ENCODE assay signal across 23 cellular contexts in genomic region chr7:6149996-6150395, GRCh38. TPM values are rescaled to one million over a fixed set of nuclear protein-coding genes. Genes with fewer than 3 reads are reported as not detected.
DNase-seq lines count a peak whose midpoint lies in the region; ATAC-seq and TF ChIP-seq lines count a peak whose summit lies in the region.
"Had no signal": no experiment of that assay in that cellular context is flagged by ENCODE, and none has a peak within 500 bp of the region (broad histone marks: within the 10 kb centered on the region; RNA-seq: fewer than 3 reads in every experiment).

No MANE protein-coding gene starts in this region.

- H3K36me3 Mint-ChIP-seq in osteocyte (ENCODE audit: unreplicated experiment), result peaks cover 61% of the 10 kb centered on the region
- H3K36me3 Mint-ChIP-seq in activated CD8-positive, alpha-beta T cell treated with anti-CD3 and anti-CD28 coated beads for 36 hours (ENCODE audit: low read depth), result peaks cover 44% of the 10 kb centered on the region
- H3K36me3 Mint-ChIP-seq in mesothelial cell of epicardium, result peaks cover 57% of the 10 kb centered on the region

- ATAC-seq in activated CD8-positive, alpha-beta T cell treated with anti-CD3 and anti-CD28 coated beads for 36 hours, result no peak
- ATAC-seq: A549, GM23338 had no signal

- POLR2A ChIA-PET in HEK293 (lab: Yijun Ruan, JAX), result no interaction called here
- POLR2A ChIA-PET in activated CD8-positive, alpha-beta T cell treated with anti-CD3 and anti-CD28 coated beads for 36 hours (lab: Charles Lee), result no interaction called here

- no peaks in the 10 kb centered on the region for H3K4me1 ChIP-seq in HEK293 (ENCODE audit: control insufficient read depth, insufficient read depth, low read length)
- H3K4me1 ChIP-seq: A549 had no signal

- H3K4me3 Mint-ChIP-seq in osteocyte (ENCODE audit: unreplicated experiment) (no peak overlapping the region), mesothelial cell of epicardium (no peak overlapping the region)
- no peak overlapping the region for H3K4me3 Mint-ChIP-seq in activated CD8-positive, alpha-beta T cell treated with anti-CD3 and anti-CD28 coated beads for 36 hours
- H3K4me3 Mint-ChIP-seq: CD4-positive, alpha-beta T cell; GM23338; HFFc6; IgD-negative memory B cell had no signal

- DNase-seq in coronary artery (ENCODE audit: low spot score) (peak; percentile 45), osteocyte (ENCODE audit: extremely low spot score, unreplicated experiment) (no peak), COLO829 (ENCODE audit: low spot score) (no peak), substantia nigra (lab: John Stamatoyannopoulos, UW) (no peak), mesothelial cell of epicardium (ENCODE audit: low spot score in 2 of 2, unreplicated experiment in 2 of 2) (no peak)
- no peak for DNase-seq in activated CD8-positive, alpha-beta T cell treated with anti-CD3 and anti-CD28 coated beads for 36 hours
- DNase-seq: AML-193; Calu3; CD4-positive, alpha-beta T cell; DMS 273 treated with DMSO at 0.1 percent for 48 hours; DMS53; DND-41; EL; HCEC 1CT; HFFc6 had no signal

- TF ChIP-seq CTCF in HEK293 (tag by site-specific recombination; IDR thresholded peaks at IDR 0.05), result no peak
- no peak for TF ChIP-seq CTCF in VCaP (conservative IDR thresholded peaks at IDR 0.05)
- no peak for TF ChIP-seq CTCF in coronary artery (IDR thresholded peaks at IDR 0.05)
- TF ChIP-seq CTCF in osteocyte (IDR thresholded peaks at IDR 0.05), result no peak
- no peak for TF ChIP-seq CTCF in activated CD8-positive, alpha-beta T cell treated with anti-CD3 and anti-CD28 coated beads for 36 hours (IDR thresholded peaks at IDR 0.05)
- no peak for TF ChIP-seq CTCF in mesothelial cell of epicardium (IDR thresholded peaks at IDR 0.05; ENCODE audit: unreplicated experiment)

- H3K4me3 ChIP-seq in HEK293 (ENCODE audit: low read depth, low read length), result no peak overlapping the region
- no peak overlapping the region for H3K4me3 ChIP-seq in coronary artery
- H3K4me3 ChIP-seq: A549, GM23338 had no signal

- intact Hi-C loops in activated CD8-positive, alpha-beta T cell treated with anti-CD3 and anti-CD28 coated beads for 36 hours (cut with micrococcal nuclease), result no loop called here

- peaks cover 38 to 94% of the 10 kb centered on the region in 2 experiments for H3K36me3 ChIP-seq in HEK293 (ENCODE audit: control insufficient read depth in 2 of 2, insufficient read depth in 1 of 2, low read length in 2 of 2)

- H3K27ac ChIP-seq in HEK293 (ENCODE audit: extremely low read depth, low read depth, low read length) (peak overlapping the region; percentile 16; the same call in 1 of the 2 replicates), VCaP (peak overlapping the region; percentile 28; the same call in 1 of the 2 replicates), coronary artery (no peak overlapping the region), substantia nigra (ENCODE audit: low read depth, low read length, poor library complexity, severe bottlenecking) (no peak overlapping the region)
- H3K27ac ChIP-seq: 22Rv1, A549, C4-2B, HL-60 had no signal

- H3K9me3 Mint-ChIP-seq in osteocyte (ENCODE audit: unreplicated experiment) (no peaks in the 10 kb centered on the region), mesothelial cell of epicardium (no peaks in the 10 kb centered on the region)
- no peaks in the 10 kb centered on the region for H3K9me3 Mint-ChIP-seq in activated CD8-positive, alpha-beta T cell treated with anti-CD3 and anti-CD28 coated beads for 36 hours
- H3K9me3 Mint-ChIP-seq: CD4-positive, alpha-beta T cell; GM23338; HFFc6; IgD-negative memory B cell had no signal

- CTCF ChIA-PET in HEK293 (lab: Yijun Ruan, JAX), result interaction anchor here (0.6 kb wide), 1 partner anchor 161 kb away, joined by 3 read pairs; no protein-coding TSS in a partner anchor
- CTCF ChIA-PET in activated CD8-positive, alpha-beta T cell treated with anti-CD3 and anti-CD28 coated beads for 36 hours (lab: Charles Lee), result no interaction called here

- H3K27ac Mint-ChIP-seq in osteocyte (ENCODE audit: unreplicated experiment) (peak overlapping the region; percentile 5), mesothelial cell of epicardium (no peak overlapping the region)
- H3K27ac Mint-ChIP-seq in activated CD8-positive, alpha-beta T cell treated with anti-CD3 and anti-CD28 coated beads for 36 hours, result no peak overlapping the region
- H3K27ac Mint-ChIP-seq: CD4-positive, alpha-beta T cell; GM23338; HFFc6 had no signal

- H3K27me3 Mint-ChIP-seq in osteocyte (ENCODE audit: unreplicated experiment), result no peaks in the 10 kb centered on the region
- no peaks in the 10 kb centered on the region for H3K27me3 Mint-ChIP-seq in activated CD8-positive, alpha-beta T cell treated with anti-CD3 and anti-CD28 coated beads for 36 hours
- no peaks in the 10 kb centered on the region for H3K27me3 Mint-ChIP-seq in mesothelial cell of epicardium (ENCODE audit: low read depth)
- H3K27me3 Mint-ChIP-seq: CD4-positive, alpha-beta T cell; IgD-negative memory B cell had no signal

- H3K9me3 ChIP-seq in HEK293 (ENCODE audit: control insufficient read depth, insufficient read depth, low read depth, low read length), result no peaks in the 10 kb centered on the region
- H3K9me3 ChIP-seq: A549 had no signal

- H3K4me1 Mint-ChIP-seq in osteocyte (ENCODE audit: unreplicated experiment) (no peaks in the 10 kb centered on the region), mesothelial cell of epicardium (peaks cover 7% of the 10 kb centered on the region)
- no peaks in the 10 kb centered on the region for H3K4me1 Mint-ChIP-seq in activated CD8-positive, alpha-beta T cell treated with anti-CD3 and anti-CD28 coated beads for 36 hours (ENCODE audit: low read depth)
- H3K4me1 Mint-ChIP-seq: GM23338, IgD-negative memory B cell had no signal

TF ChIP-seq in HEK293, 187 proteins besides CTCF, POLR2A, EP300 and RAD21:
- no peak for TF ChIP-seq ZNF791 (tag by site-specific recombination; IDR thresholded peaks at IDR 0.05)
- TF ChIP-seq GLI2 (tag by site-specific recombination; IDR thresholded peaks at IDR 0.05; ENCODE audit: borderline replicate concordance, low read depth), result no peak
- TF ChIP-seq BCL11A (tag by site-specific recombination; IDR thresholded peaks at IDR 0.05; ENCODE audit: low read depth), result no peak
- no peak for TF ChIP-seq ZFP3 (tag by site-specific recombination; IDR thresholded peaks at IDR 0.05; ENCODE audit: low read depth)
- no peak for TF ChIP-seq ZNF19 (tag by site-specific recombination; IDR thresholded peaks at IDR 0.05; ENCODE audit: low read depth)
- TF ChIP-seq ZNF521 (tag by site-specific recombination; IDR thresholded peaks at IDR 0.05), result no peak
- no peak for TF ChIP-seq SETDB1 (IDR thresholded peaks at IDR 0.05; ENCODE audit: insufficient read length, low read length)
- TF ChIP-seq EGR2 (tag by site-specific recombination; IDR thresholded peaks at IDR 0.05; ENCODE audit: low read depth), result no peak
- TF ChIP-seq ZNF529 (tag by site-specific recombination; IDR thresholded peaks at IDR 0.05; ENCODE audit: insufficient replicate concordance), result no peak
- no peak for TF ChIP-seq ZNF510 (tag by site-specific recombination; IDR thresholded peaks at IDR 0.05; ENCODE audit: insufficient replicate concordance)
- TF ChIP-seq ZBTB48 (tag by site-specific recombination; IDR thresholded peaks at IDR 0.05), result no peak
- TF ChIP-seq ZNF449 (tag by site-specific recombination; IDR thresholded peaks at IDR 0.05), result no peak
- TF ChIP-seq ZNF138 (tag by site-specific recombination; IDR thresholded peaks at IDR 0.05; ENCODE audit: borderline replicate concordance), result no peak
- TF ChIP-seq ZNF660 (tag by site-specific recombination; IDR thresholded peaks at IDR 0.05), result no peak
- no peak for TF ChIP-seq ZNF549 (tag by site-specific recombination; IDR thresholded peaks at IDR 0.05)
TF ChIP-seq in HEK293: peak in this region for 0.

RNA-seq across cellular contexts. Expression of gene USP42, which starts 45.2 kb away (rescaled TPM):
- 14.2 and 14.6 TPM in 2 replicates for total RNA-seq in osteocyte
- 10 to 100 TPM in 1 of 2 experiments, 1 to 10 TPM in 1; 9.7 to 10.4 TPM for total RNA-seq in activated CD8-positive, alpha-beta T cell treated with anti-CD3 and anti-CD28 coated beads for 36 hours
- total RNA-seq in mesothelial cell of epicardium, result 22.5 to 25.8 TPM (median 23.6 TPM) in 3 replicates

Comparison
In these comparisons a context has a peak if more than half of its experiments do, and no peak if none do; other contexts are left out.
1. H3K27ac ChIP-seq: peak in HEK293 (single experiment) and VCaP (single experiment); none in coronary artery (0 of 2) and substantia nigra (single experiment).